17 cellular contexts compared by ENCODE assay signal in genomic region chr3:112497897-112498548, GRCh38. TPM values are rescaled to one million over a fixed set of nuclear protein-coding genes. Genes with fewer than 3 reads are reported as not detected.
DNase-seq lines count a peak whose midpoint lies in the region; ATAC-seq and TF ChIP-seq lines count a peak whose summit lies in the region.
"Had no signal": no experiment of that assay in that cellular context is flagged by ENCODE, and none has a peak within 500 bp of the region (broad histone marks: within the 10 kb centered on the region; RNA-seq: fewer than 3 reads in every experiment).

No MANE protein-coding gene starts in this region.

- no peak for ATAC-seq in GM18502 (IDR thresholded peaks at IDR 0.05; ENCODE audit: poor library complexity, unreplicated experiment)
- ATAC-seq: left cardiac atrium had no signal

- H3K9me3 ChIP-seq in CD4-positive, alpha-beta memory T cell (ENCODE audit: control insufficient read depth in 1 of 2, low read length in 2 of 2): no peaks in the 10 kb centered on the region
- H3K9me3 ChIP-seq: prostate gland had no signal

- peaks cover 36 to 74% (median 47%) of the 10 kb centered on the region in 4 donors for H3K4me1 Mint-ChIP-seq in CD4-positive, alpha-beta memory T cell
- H3K4me1 Mint-ChIP-seq in glutamatergic neuron (ENCODE audit: low read depth, unreplicated experiment): no peaks in the 10 kb centered on the region

- CTCF ChIA-PET in CD4-positive, alpha-beta memory T cell (lab: Charles Lee; ENCODE audit: partially characterized antibody): interaction anchor here (0.9 to 2.8 kb wide), 6 partner anchors 9 to 361 kb away, joined by 3 to 12 read pairs (median 6); partner anchors contain the start of gene CD200

- peak overlapping the region; percentile 90 to 97 (median 94) for H3K27ac Mint-ChIP-seq in CD4-positive, alpha-beta memory T cell
- no peak overlapping the region for H3K27ac Mint-ChIP-seq in glutamatergic neuron (ENCODE audit: unreplicated experiment)

- H3K4me3 Mint-ChIP-seq in CD4-positive, alpha-beta memory T cell: peak overlapping the region; percentile 94 to 100 (median 97)
- no peak overlapping the region for H3K4me3 Mint-ChIP-seq in glutamatergic neuron (ENCODE audit: unreplicated experiment)

- no peaks in the 10 kb centered on the region for H3K27me3 Mint-ChIP-seq in CD4-positive, alpha-beta memory T cell
- peaks cover 2% of the 10 kb centered on the region for H3K27me3 Mint-ChIP-seq in glutamatergic neuron (ENCODE audit: unreplicated experiment)

- peak overlapping the region; percentile 65 to 66 for H3K4me3 ChIP-seq in CD4-positive, alpha-beta memory T cell (ENCODE audit: low read length in 2 of 2)
- peak overlapping the region; percentile 91 for H3K4me3 ChIP-seq in GM12864 (ENCODE audit: low read depth, low read length)
- H3K4me3 ChIP-seq: prostate gland had no signal

- DNase-seq in CD4-positive, alpha-beta memory T cell: no peak
- no peak for DNase-seq in GM12864 (ENCODE audit: low read depth)
- DNase-seq in SIG-M5 treated with dmso at 0.1 percent for 504 hours (lab: John Stamatoyannopoulos, UW; ENCODE audit: unreplicated experiment): peak; percentile 84
- DNase-seq in germinal center (ENCODE audit: low spot score): peak; percentile 20
- DNase-seq in glutamatergic neuron: no peak
- no peak for DNase-seq in GM10266 (ENCODE audit: extremely low spot score)
- DNase-seq: activated CD8-positive, alpha-beta memory T cell treated with anti-CD3 and anti-CD28 coated beads, Interleukin-2, amount 50 U/mL, for 48 hours; C1 segment of cervical spinal cord; hypothalamus; KBM-7; left cardiac atrium; NCI-H1436 treated with DMSO at 0.1 percent for 48 hours; NCI-H524; RPMI8226 had no signal

- peak overlapping the region; percentile 57 for H3K27ac ChIP-seq in CD4-positive, alpha-beta memory T cell (ENCODE audit: low read depth, low read length)
- H3K27ac ChIP-seq: prostate gland had no signal

- intact Hi-C loops in CD4-positive, alpha-beta memory T cell (cut with micrococcal nuclease): loop anchor here (2.0 kb wide), 3 partner anchors 21 to 63 kb away; partner anchors contain the start of gene ATG3

- no peak for TF ChIP-seq CTCF in GM12864 (IDR thresholded peaks at IDR 0.05; ENCODE audit: low read depth, low read length, missing control alignments)
- TF ChIP-seq CTCF in glutamatergic neuron (IDR thresholded peaks at IDR 0.05; ENCODE audit: partially characterized antibody, unreplicated experiment): no peak
- TF ChIP-seq CTCF in GM10266 (IDR thresholded peaks at IDR 0.05; ENCODE audit: control insufficient read depth, insufficient read depth, low read depth, missing control alignments): no peak

- no peaks in the 10 kb centered on the region for H3K36me3 ChIP-seq in CD4-positive, alpha-beta memory T cell (ENCODE audit: insufficient read depth, low read length)
- H3K36me3 ChIP-seq: prostate gland had no signal

- POLR2A ChIA-PET in CD4-positive, alpha-beta memory T cell (lab: Charles Lee; ENCODE audit: partially characterized antibody): interaction anchor here (0.8 to 4.0 kb wide), 14 partner anchors 9 to 1017 kb away, joined by 3 to 32 read pairs (median 6); partner anchors contain the start of genes ATG3, CD200, GCSAM and SLC35A5

- H3K4me1 ChIP-seq in CD4-positive, alpha-beta memory T cell (ENCODE audit: insufficient read depth, low read length): peaks cover 55% of the 10 kb centered on the region
- H3K4me1 ChIP-seq: prostate gland had no signal

- peaks cover 9 to 30% of the 10 kb centered on the region in 2 donors for H3K36me3 Mint-ChIP-seq in CD4-positive, alpha-beta memory T cell
- H3K36me3 Mint-ChIP-seq in glutamatergic neuron (ENCODE audit: unreplicated experiment): no peaks in the 10 kb centered on the region

- H3K27me3 ChIP-seq in CD4-positive, alpha-beta memory T cell (ENCODE audit: insufficient read depth, low read length): no peaks in the 10 kb centered on the region

- H3K9me3 Mint-ChIP-seq in CD4-positive, alpha-beta memory T cell: no peaks in the 10 kb centered on the region
- no peaks in the 10 kb centered on the region for H3K9me3 Mint-ChIP-seq in glutamatergic neuron (ENCODE audit: unreplicated experiment)

RNA-seq across cellular contexts. Expression of gene BTLA, which starts 1.2 kb away (rescaled TPM):
- total RNA-seq in CD4-positive, alpha-beta memory T cell: 10 to 100 TPM; 22.9 to 24.9 TPM
- 10 to 100 TPM; 17.5 to 18.6 TPM for polyA plus RNA-seq in CD4-positive, alpha-beta memory T cell
- total RNA-seq in glutamatergic neuron (ENCODE audit: unreplicated experiment): not detected
- total RNA-seq: dermis microvascular lymphatic vessel endothelial cell had no signal

Comparison
In these comparisons a context has a peak if more than half of its experiments do, and no peak if none do; other contexts are left out.
1. DNase-seq: peak in SIG-M5 treated with dmso at 0.1 percent for 504 hours (single experiment) and germinal center (single experiment); none in CD4-positive, alpha-beta memory T cell (0 of 5), GM12864 (single experiment), glutamatergic neuron (single experiment) and GM10266 (single experiment).
2. RNA of gene BTLA, which starts 1.2 kb away (total RNA-seq): 22.9 to 24.9 TPM in CD4-positive, alpha-beta memory T cell; not detected in glutamatergic neuron (single experiment); every median in the first group is over 10 times any median in the second.